ENCODE assay signal across 13 cellular contexts in the genomic region with DNA sequence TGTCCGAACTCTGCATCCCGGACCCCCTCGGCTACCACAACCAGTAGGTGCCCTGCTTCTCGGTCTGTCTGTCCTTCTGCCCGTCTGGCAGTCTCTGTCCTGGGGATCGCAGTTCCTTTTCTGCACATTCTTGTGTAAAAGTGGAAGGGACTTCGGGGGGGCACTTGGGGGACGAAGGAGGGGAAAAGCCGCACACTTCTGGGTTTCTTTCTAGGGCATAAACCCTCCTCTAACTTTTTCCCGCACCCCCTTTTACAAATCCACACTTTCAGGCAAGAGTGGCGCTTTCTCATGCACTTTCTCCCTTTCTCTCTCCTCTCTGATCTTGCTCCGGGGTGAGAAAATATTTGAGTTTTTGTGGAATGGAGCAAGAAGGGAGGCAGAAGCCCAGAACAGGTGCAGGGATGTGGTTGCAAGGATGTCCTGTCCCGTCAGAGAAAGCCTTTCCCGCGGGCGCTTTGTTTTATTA. TPM values are rescaled to one million over a fixed set of nuclear protein-coding genes. Genes with fewer than 3 reads are reported as not detected.
DNase-seq lines count a peak whose midpoint lies in the region; ATAC-seq and TF ChIP-seq lines count a peak whose summit lies in the region.
"Had no signal": no experiment of that assay in that cellular context is flagged by ENCODE, and none has a peak within 500 bp of the region (broad histone marks: within the 10 kb centered on the region; RNA-seq: fewer than 3 reads in every experiment).

No MANE protein-coding gene starts in this region.

- TF ChIP-seq CTCF in coronary artery (IDR thresholded peaks at IDR 0.05): no peak
- no peak for TF ChIP-seq CTCF in kidney epithelial cell (IDR thresholded peaks at IDR 0.05; ENCODE audit: insufficient read depth, low read length, poor library complexity, severe bottlenecking)

- H3K27me3 Mint-ChIP-seq in activated T-cell treated with anti-CD3 and anti-CD28 coated beads, Interleukin-2, amount 50 U/mL, for 72 hours (ENCODE audit: low read depth): peaks cover 65% of the 10 kb centered on the region
- H3K27me3 Mint-ChIP-seq in stimulated activated naive B cell treated with anti-CD40 and anti-IgM and Interleukin-4, amounts not matched to agents 10 μg/mL and 1 μg/mL and 100 μg/mL, for 72 hours: peaks cover 65 to 87% of the 10 kb centered on the region in 2 donors

- no peaks in the 10 kb centered on the region for H3K36me3 ChIP-seq in kidney epithelial cell (ENCODE audit: control insufficient read depth, insufficient read depth, low read length)
- H3K36me3 ChIP-seq: vagina had no signal

- peaks cover 67% of the 10 kb centered on the region for H3K27me3 ChIP-seq in kidney epithelial cell (ENCODE audit: control insufficient read depth, insufficient read depth, low read length)

- H3K4me3 ChIP-seq in coronary artery (peak overlapping the region; percentile 61), kidney epithelial cell (ENCODE audit: low read depth, low read length) (peak overlapping the region; percentile 25)
- H3K4me3 ChIP-seq: K562 had no signal

- peaks cover 5% of the 10 kb centered on the region for H3K4me1 Mint-ChIP-seq in activated T-cell treated with anti-CD3 and anti-CD28 coated beads, Interleukin-2, amount 50 U/mL, for 72 hours (ENCODE audit: low read depth)
- peaks cover 0 to 7% of the 10 kb centered on the region in 2 donors for H3K4me1 Mint-ChIP-seq in stimulated activated naive B cell treated with anti-CD40 and anti-IgM and Interleukin-4, amounts not matched to agents 10 μg/mL and 1 μg/mL and 100 μg/mL, for 72 hours

- H3K36me3 Mint-ChIP-seq in activated T-cell treated with anti-CD3 and anti-CD28 coated beads, Interleukin-2, amount 50 U/mL, for 72 hours (ENCODE audit: insufficient read depth in 2 of 2): no peaks in the 10 kb centered on the region
- H3K36me3 Mint-ChIP-seq in stimulated activated naive B cell treated with anti-CD40 and anti-IgM and Interleukin-4, amounts not matched to agents 10 μg/mL and 1 μg/mL and 100 μg/mL, for 72 hours: no peaks in the 10 kb centered on the region

- no peak for DNase-seq in activated T-cell treated with anti-CD3 and anti-CD28 coated beads, Interleukin-2, amount 50 U/mL, for 72 hours
- DNase-seq in activated T-cell treated with anti-CD3 and anti-CD28 coated beads for 4 hours (no peak), coronary artery (ENCODE audit: low spot score) (no peak), kidney epithelial cell (ENCODE audit: low read depth) (no peak), NCI-H524 treated with DMSO at 0.1 percent for 48 hours (lab: John Stamatoyannopoulos, UW) (no peak), OCI-M1 (lab: John Stamatoyannopoulos, UW) (no peak)
- DNase-seq in stimulated activated naive B cell treated with anti-CD40 and anti-IgM and Interleukin-4, amounts not matched to agents 10 μg/mL and 1 μg/mL and 100 μg/mL, for 72 hours: no peak
- DNase-seq: activated B cell treated with CpG ODN at 0.5 μM for 24 hours, NCI-H2107 had no signal

- no peak overlapping the region for H3K27ac ChIP-seq in coronary artery
- H3K27ac ChIP-seq: vagina had no signal

- H3K27ac Mint-ChIP-seq in activated T-cell treated with anti-CD3 and anti-CD28 coated beads, Interleukin-2, amount 50 U/mL, for 72 hours: no peak overlapping the region
- H3K27ac Mint-ChIP-seq in stimulated activated naive B cell treated with anti-CD40 and anti-IgM and Interleukin-4, amounts not matched to agents 10 μg/mL and 1 μg/mL and 100 μg/mL, for 72 hours: peak overlapping the region; percentile 27
- H3K27ac Mint-ChIP-seq: activated B cell treated with CpG ODN at 0.5 μM for 24 hours had no signal

- no peak for ATAC-seq in activated T-cell treated with anti-CD3 and anti-CD28 coated beads, Interleukin-2, amount 50 U/mL, for 72 hours (replicated peaks in 1 of 2)
- ATAC-seq in stimulated activated naive B cell treated with anti-CD40 and anti-IgM and Interleukin-4, amounts not matched to agents 10 μg/mL and 1 μg/mL and 100 μg/mL, for 72 hours (replicated peaks): no peak
- ATAC-seq in GM19023 (IDR thresholded peaks at IDR 0.05; ENCODE audit: unreplicated experiment): no peak
- ATAC-seq: K562 had no signal

- peak overlapping the region; percentile 33 to 66 for H3K4me3 Mint-ChIP-seq in activated T-cell treated with anti-CD3 and anti-CD28 coated beads, Interleukin-2, amount 50 U/mL, for 72 hours
- H3K4me3 Mint-ChIP-seq in stimulated activated naive B cell treated with anti-CD40 and anti-IgM and Interleukin-4, amounts not matched to agents 10 μg/mL and 1 μg/mL and 100 μg/mL, for 72 hours: peak overlapping the region; percentile 15 to 23
- H3K4me3 Mint-ChIP-seq: activated B cell treated with CpG ODN at 0.5 μM for 24 hours had no signal

- no peaks in the 10 kb centered on the region for H3K9me3 Mint-ChIP-seq in activated T-cell treated with anti-CD3 and anti-CD28 coated beads, Interleukin-2, amount 50 U/mL, for 72 hours
- no peaks in the 10 kb centered on the region for H3K9me3 Mint-ChIP-seq in stimulated activated naive B cell treated with anti-CD40 and anti-IgM and Interleukin-4, amounts not matched to agents 10 μg/mL and 1 μg/mL and 100 μg/mL, for 72 hours
- H3K9me3 Mint-ChIP-seq: activated B cell treated with CpG ODN at 0.5 μM for 24 hours had no signal

RNA-seq across cellular contexts. Expression of a gene that starts 0.5 kb away (rescaled TPM):
- total RNA-seq in activated T-cell treated with anti-CD3 and anti-CD28 coated beads, Interleukin-2, amount 50 U/mL, for 72 hours: under 1 TPM; 0.30 to 0.36 TPM
- 0.07 TPM in 1 of 2 replicates, not detected in the other for total RNA-seq in kidney epithelial cell
- total RNA-seq: dermis microvascular lymphatic vessel endothelial cell had no signal
